Comparison of ENCODE assay signal across 22 cellular contexts in the genomic region with DNA sequence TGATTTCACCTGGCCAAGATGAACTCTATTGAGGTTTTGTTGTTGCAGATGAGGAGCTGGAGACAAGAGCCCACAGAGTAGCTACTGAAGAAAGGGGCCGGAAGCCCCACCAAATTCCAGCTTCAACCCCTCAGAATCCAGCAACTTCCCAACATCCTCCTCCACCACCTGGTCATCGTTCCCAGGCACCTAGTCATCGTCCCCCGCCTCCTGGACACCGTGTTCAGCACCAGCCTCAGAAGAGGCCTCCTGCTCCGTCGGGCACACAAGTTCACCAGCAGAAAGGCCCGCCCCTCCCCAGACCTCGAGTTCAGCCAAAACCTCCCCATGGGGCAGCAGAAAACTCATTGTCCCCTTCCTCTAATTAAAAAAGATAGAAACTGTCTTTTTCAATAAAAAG. TPM values are rescaled to one million over a fixed set of nuclear protein-coding genes. Genes with fewer than 3 reads are reported as not detected.
DNase-seq lines count a peak whose midpoint lies in the region; ATAC-seq lines count a peak whose summit lies in the region.
"Had no signal": no experiment of that assay in that cellular context is flagged by ENCODE, and none has a peak within 500 bp of the region (broad histone marks: within the 10 kb centered on the region; RNA-seq: fewer than 3 reads in every experiment).

No MANE protein-coding gene starts in this region.

- CTCF ChIA-PET in CD8-positive, alpha-beta memory T cell (lab: Charles Lee) = interaction anchor here (1.1 to 14.4 kb wide), 8 partner anchors 9 to 285 kb away, joined by 3 to 169 read pairs (median 8); partner anchors contain the start of gene CD2
- CTCF ChIA-PET in activated CD8-positive, alpha-beta memory T cell treated with anti-CD3 and anti-CD28 coated beads, Interleukin-2, amount 10 ng/mL, durations not matched to agents 7 days and 5 days (lab: Charles Lee) = interaction anchor here (1.6 to 24.8 kb wide), 9 partner anchors 10 to 59 kb away, joined by 4 to 317 read pairs (median 18); partner anchors contain the start of gene CD2

- peak overlapping the region; percentile 28 to 83 (median 77) for H3K4me3 Mint-ChIP-seq in CD4-positive, CD25-positive, alpha-beta regulatory T cell
- H3K4me3 Mint-ChIP-seq in CD8-positive, alpha-beta memory T cell = peak overlapping the region; percentile 34 to 97 (median 75)
- peak overlapping the region; percentile 58 for H3K4me3 Mint-ChIP-seq in activated CD8-positive, alpha-beta memory T cell treated with anti-CD3 and anti-CD28 coated beads, Interleukin-2, amount 10 ng/mL, durations not matched to agents 7 days and 5 days
- H3K4me3 Mint-ChIP-seq: WTC11 had no signal

- no peaks in the 10 kb centered on the region for H3K9me3 Mint-ChIP-seq in CD4-positive, CD25-positive, alpha-beta regulatory T cell
- H3K9me3 Mint-ChIP-seq in CD8-positive, alpha-beta memory T cell = peaks cover 0 to 3% (median 0%) of the 10 kb centered on the region in 5 donors
- no peaks in the 10 kb centered on the region for H3K9me3 Mint-ChIP-seq in activated CD8-positive, alpha-beta memory T cell treated with anti-CD3 and anti-CD28 coated beads, Interleukin-2, amount 10 ng/mL, durations not matched to agents 7 days and 5 days (ENCODE audit: low read depth)

- no peaks in the 10 kb centered on the region for H3K27me3 Mint-ChIP-seq in CD4-positive, CD25-positive, alpha-beta regulatory T cell
- peaks cover 0 to 1% of the 10 kb centered on the region in 2 donors for H3K27me3 Mint-ChIP-seq in CD8-positive, alpha-beta memory T cell
- no peaks in the 10 kb centered on the region for H3K27me3 Mint-ChIP-seq in activated CD8-positive, alpha-beta memory T cell treated with anti-CD3 and anti-CD28 coated beads, Interleukin-2, amount 10 ng/mL, durations not matched to agents 7 days and 5 days

- peaks cover 87% of the 10 kb centered on the region for H3K4me1 ChIP-seq in CD4-positive, CD25-positive, alpha-beta regulatory T cell (ENCODE audit: control insufficient read depth, insufficient read depth, low read length, poor library complexity, severe bottlenecking)
- peaks cover 98% of the 10 kb centered on the region for H3K4me1 ChIP-seq in CD8-positive, alpha-beta memory T cell (ENCODE audit: insufficient read depth, low read length)
- H3K4me1 ChIP-seq: ascending aorta, BE2C, sigmoid colon had no signal

- peak overlapping the region; percentile 89 for H3K27ac ChIP-seq in CD4-positive, CD25-positive, alpha-beta regulatory T cell (ENCODE audit: insufficient read depth, low read length, poor library complexity, severe bottlenecking)
- H3K27ac ChIP-seq in CD8-positive, alpha-beta memory T cell (ENCODE audit: low read depth, low read length) = no peak overlapping the region
- H3K27ac ChIP-seq: ascending aorta, HL-60, lower lobe of right lung, sigmoid colon had no signal

- in situ Hi-C loops in KBM-7 (cut with MboI; ENCODE audit: low pct_unique_long_range_greater_than_20kb, low sequenced_read_pairs) = no loop called here

- ATAC-seq in CD4-positive, CD25-positive, alpha-beta regulatory T cell (ENCODE audit: low read depth in 2 of 2) = no peak
- no peak for ATAC-seq in activated CD8-positive, alpha-beta memory T cell treated with anti-CD3 and anti-CD28 coated beads, Interleukin-2, amount 10 ng/mL, durations not matched to agents 7 days and 5 days
- ATAC-seq: HCT116, heart left ventricle, lower lobe of right lung, Right ventricle myocardium inferior, WTC11 had no signal

- POLR2A ChIA-PET in CD8-positive, alpha-beta memory T cell (lab: Charles Lee) = interaction anchor here (0.6 to 12.4 kb wide), 7 partner anchors 11 to 48 kb away, joined by 3 to 233 read pairs (median 35); partner anchors contain the start of gene CD2

- H3K27me3 ChIP-seq in CD4-positive, CD25-positive, alpha-beta regulatory T cell (ENCODE audit: control insufficient read depth, insufficient read depth, low read length) = no peaks in the 10 kb centered on the region
- no peaks in the 10 kb centered on the region for H3K27me3 ChIP-seq in CD8-positive, alpha-beta memory T cell (ENCODE audit: insufficient read depth, low read length, poor library complexity, severe bottlenecking)
- H3K27me3 ChIP-seq: ascending aorta, heart left ventricle, sigmoid colon had no signal

- H3K27ac Mint-ChIP-seq in CD4-positive, CD25-positive, alpha-beta regulatory T cell = peak overlapping the region; percentile 97 to 99 (median 98)
- H3K27ac Mint-ChIP-seq in CD8-positive, alpha-beta memory T cell = peak overlapping the region; percentile 98 to 100 (median 98)
- H3K27ac Mint-ChIP-seq in activated CD8-positive, alpha-beta memory T cell treated with anti-CD3 and anti-CD28 coated beads, Interleukin-2, amount 10 ng/mL, durations not matched to agents 7 days and 5 days = peak overlapping the region; percentile 97
- H3K27ac Mint-ChIP-seq: WTC11 had no signal

- no peak for DNase-seq in CD4-positive, CD25-positive, alpha-beta regulatory T cell
- DNase-seq in CD8-positive, alpha-beta memory T cell = no peak
- DNase-seq in activated CD8-positive, alpha-beta memory T cell treated with anti-CD3 and anti-CD28 coated beads, Interleukin-2, amount 10 ng/mL, durations not matched to agents 7 days and 5 days = no peak
- peak; percentile 15 for DNase-seq in islet precursor cell
- DNase-seq in MV-4-11 (lab: John Stamatoyannopoulos, UW) = no peak
- no peak for DNase-seq in KBM-7
- DNase-seq in NCI-H526 treated with DMSO at 0.1 percent for 48 hours (lab: John Stamatoyannopoulos, UW) = no peak
- DNase-seq: BE2C, DMS53, heart left ventricle, IMR-90, lower lobe of right lung, NCI-H1048, NCI-H2081, NCI-H446 treated with DMSO at 0.1 percent for 48 hours, sigmoid colon had no signal

- peak overlapping the region; percentile 71 for H3K4me3 ChIP-seq in CD4-positive, CD25-positive, alpha-beta regulatory T cell (ENCODE audit: low read depth, low read length)
- H3K4me3 ChIP-seq in CD8-positive, alpha-beta memory T cell (ENCODE audit: low read length) = peak overlapping the region; percentile 16
- H3K4me3 ChIP-seq: ascending aorta, heart left ventricle, lower lobe of right lung, sigmoid colon had no signal

- H3K36me3 Mint-ChIP-seq in CD4-positive, CD25-positive, alpha-beta regulatory T cell = peaks cover 59% of the 10 kb centered on the region
- H3K36me3 Mint-ChIP-seq in CD8-positive, alpha-beta memory T cell = peaks cover 28 to 67% (median 42%) of the 10 kb centered on the region in 3 donors
- H3K36me3 Mint-ChIP-seq in activated CD8-positive, alpha-beta memory T cell treated with anti-CD3 and anti-CD28 coated beads, Interleukin-2, amount 10 ng/mL, durations not matched to agents 7 days and 5 days = peaks cover 68% of the 10 kb centered on the region
- H3K36me3 Mint-ChIP-seq: WTC11 had no signal

- H3K4me1 Mint-ChIP-seq in CD4-positive, CD25-positive, alpha-beta regulatory T cell = peaks cover 40 to 100% (median 80%) of the 10 kb centered on the region in 4 donors
- H3K4me1 Mint-ChIP-seq in CD8-positive, alpha-beta memory T cell = peaks cover 96 to 100% (median 100%) of the 10 kb centered on the region in 3 donors
- H3K4me1 Mint-ChIP-seq in activated CD8-positive, alpha-beta memory T cell treated with anti-CD3 and anti-CD28 coated beads, Interleukin-2, amount 10 ng/mL, durations not matched to agents 7 days and 5 days = peaks cover 96% of the 10 kb centered on the region

- peaks cover 48% of the 10 kb centered on the region for H3K36me3 ChIP-seq in CD4-positive, CD25-positive, alpha-beta regulatory T cell (ENCODE audit: control insufficient read depth, insufficient read depth, low read length)
- H3K36me3 ChIP-seq in CD8-positive, alpha-beta memory T cell (ENCODE audit: insufficient read depth, low read length) = peaks cover 37% of the 10 kb centered on the region
- H3K36me3 ChIP-seq: ascending aorta, BE2C, heart left ventricle, lower lobe of right lung, sigmoid colon had no signal

- H3K9me3 ChIP-seq in CD4-positive, CD25-positive, alpha-beta regulatory T cell (ENCODE audit: control insufficient read depth in 2 of 2, low read length in 2 of 2) = no peaks in the 10 kb centered on the region
- no peaks in the 10 kb centered on the region for H3K9me3 ChIP-seq in CD8-positive, alpha-beta memory T cell (ENCODE audit: low read length)
- H3K9me3 ChIP-seq: ascending aorta, BE2C, lower lobe of right lung, sigmoid colon had no signal

RNA-seq across cellular contexts. Expression of gene CD2, which starts 14.2 kb away (rescaled TPM):
- 192 TPM for total RNA-seq in CD4-positive, CD25-positive, alpha-beta regulatory T cell
- polyA plus RNA-seq in CD4-positive, CD25-positive, alpha-beta regulatory T cell = 100 to 1,000 TPM; 341 to 457 (median 393) TPM
- 100 to 1,000 TPM; 353 to 364 TPM for total RNA-seq in CD8-positive, alpha-beta memory T cell
- 440 TPM for polyA plus RNA-seq in CD8-positive, alpha-beta memory T cell
- total RNA-seq in activated CD8-positive, alpha-beta memory T cell treated with anti-CD3 and anti-CD28 coated beads, Interleukin-2, amount 10 ng/mL, durations not matched to agents 7 days and 5 days = 100 to 1,000 TPM; 278 to 444 TPM
- total RNA-seq: ascending aorta, IMR-90, temporal lobe had no signal
- polyA plus RNA-seq: IMR-90 had no signal
